29 cellular contexts compared by ENCODE assay signal in genomic region chr6:49504666-49505065, GRCh38. TPM values are rescaled to one million over a fixed set of nuclear protein-coding genes. Genes with fewer than 3 reads are reported as not detected.
"Had no signal": no experiment of that assay in that cellular context is flagged by ENCODE, and none has a peak within 500 bp of the region (broad histone marks: within the 10 kb centered on the region; RNA-seq: fewer than 3 reads in every experiment).

No MANE protein-coding gene starts in this region.

- H3K27ac ChIP-seq: neural progenitor cell, ovary, parathyroid adenoma, prostate gland, right lobe of liver, sigmoid colon, stomach, thoracic aorta, thyroid gland, tibial nerve, upper lobe of left lung, vagina had no signal

- H3K4me1 ChIP-seq: neural progenitor cell, parathyroid adenoma, prostate gland, sigmoid colon, stomach, thyroid gland, tibial nerve, upper lobe of left lung, vagina had no signal

- DNase-seq: naive thymus-derived CD8-positive, alpha-beta T cell; occipital lobe; ovary; posterior cingulate gyrus; right cardiac atrium; right lobe of liver; sigmoid colon; small intestine; stimulated activated CD4-positive, alpha-beta T cell treated with anti-CD3 and anti-CD28 coated beads, Interleukin-15, amount 100 ng/mL, for 24 hours; stimulated activated CD4-positive, alpha-beta T cell treated with anti-CD3 and anti-CD28 coated beads, Interleukin-2, amount 100 ng/mL, for 24 hours; stimulated activated CD4-positive, alpha-beta T cell treated with anti-CD3 and anti-CD28 coated beads, Interleukin-2, amount 100 ng/mL, for 48 hours; stimulated activated CD4-positive, alpha-beta T cell treated with anti-CD3 and anti-CD28 coated beads, Interleukin-4, amount 100 ng/mL, for 24 hours; stimulated activated naive B cell treated with anti-CD40 and anti-IgM and Interleukin-4, amounts not matched to agents 10 μg/mL and 1 μg/mL and 100 μg/mL, for 72 hours; stimulated activated naive CD4-positive, alpha-beta T cell treated with Interleukin-2 at 50 U/mL for 16 hours; stomach; thyroid gland; trophoblast cell; upper lobe of left lung had no signal

- H3K36me3 ChIP-seq: neural progenitor cell, ovary, prostate gland, right lobe of liver, sigmoid colon, stomach, thoracic aorta, thyroid gland, tibial nerve, upper lobe of left lung, vagina had no signal

- H3K36me3 Mint-ChIP-seq: natural killer cell treated with Interleukin-12 subunit alpha and Interleukin-12 subunit beta and Interleukin-15 and Interleukin-18, amount 100 ng/mL, for 72 hours; neural progenitor cell; stimulated activated effector memory CD8-positive, alpha-beta T cell treated with anti-CD3 and anti-CD28 coated beads, Interleukin-12 subunit alpha, Interleukin-12 subunit beta, amount 100 ng/mL, for 72 hours; stimulated activated naive B cell treated with anti-CD40 and anti-IgM and Interleukin-4, amounts not matched to agents 10 μg/mL and 1 μg/mL and 100 μg/mL, for 72 hours had no signal

- H3K4me3 ChIP-seq: neural progenitor cell, ovary, prostate gland, right lobe of liver, sigmoid colon, stomach, thoracic aorta, thyroid gland, tibial nerve, upper lobe of left lung, vagina had no signal

- H3K9me3 Mint-ChIP-seq: natural killer cell treated with Interleukin-12 subunit alpha and Interleukin-12 subunit beta and Interleukin-15 and Interleukin-18, amount 100 ng/mL, for 72 hours; stimulated activated effector memory CD8-positive, alpha-beta T cell treated with anti-CD3 and anti-CD28 coated beads, Interleukin-12 subunit alpha, Interleukin-12 subunit beta, amount 100 ng/mL, for 72 hours; stimulated activated naive B cell treated with anti-CD40 and anti-IgM and Interleukin-4, amounts not matched to agents 10 μg/mL and 1 μg/mL and 100 μg/mL, for 72 hours; stimulated activated naive CD8-positive, alpha-beta T cell treated with anti-CD3 and anti-CD28 coated beads, Interleukin-15, Interleukin-2, amounts not matched to agents 100 ng/mL and 50 ng/mL, for 24 hours had no signal

- H3K79me2 ChIP-seq: parathyroid adenoma had no signal

- H3K4me3 Mint-ChIP-seq: naive thymus-derived CD8-positive, alpha-beta T cell; natural killer cell treated with Interleukin-12 subunit alpha and Interleukin-12 subunit beta and Interleukin-15 and Interleukin-18, amount 100 ng/mL, for 72 hours; neural progenitor cell; stimulated activated effector memory CD8-positive, alpha-beta T cell treated with anti-CD3 and anti-CD28 coated beads, Interleukin-12 subunit alpha, Interleukin-12 subunit beta, amount 100 ng/mL, for 72 hours; stimulated activated naive B cell treated with anti-CD40 and anti-IgM and Interleukin-4, amounts not matched to agents 10 μg/mL and 1 μg/mL and 100 μg/mL, for 72 hours; stimulated activated naive CD8-positive, alpha-beta T cell treated with anti-CD3 and anti-CD28 coated beads, Interleukin-15, Interleukin-2, amounts not matched to agents 100 ng/mL and 50 ng/mL, for 24 hours had no signal

- H3K9me3 ChIP-seq: ovary, prostate gland, right lobe of liver, sigmoid colon, stomach, thoracic aorta, thyroid gland, tibial nerve, upper lobe of left lung, vagina had no signal

- FAIRE-seq: small intestine, urothelium cell line had no signal

- H3K27ac Mint-ChIP-seq: naive thymus-derived CD8-positive, alpha-beta T cell; natural killer cell treated with Interleukin-12 subunit alpha and Interleukin-12 subunit beta and Interleukin-15 and Interleukin-18, amount 100 ng/mL, for 72 hours; neural progenitor cell; stimulated activated effector memory CD8-positive, alpha-beta T cell treated with anti-CD3 and anti-CD28 coated beads, Interleukin-12 subunit alpha, Interleukin-12 subunit beta, amount 100 ng/mL, for 72 hours; stimulated activated naive B cell treated with anti-CD40 and anti-IgM and Interleukin-4, amounts not matched to agents 10 μg/mL and 1 μg/mL and 100 μg/mL, for 72 hours; stimulated activated naive CD8-positive, alpha-beta T cell treated with anti-CD3 and anti-CD28 coated beads, Interleukin-15, Interleukin-2, amounts not matched to agents 100 ng/mL and 50 ng/mL, for 24 hours had no signal

- H3K9ac ChIP-seq: neural progenitor cell, parathyroid adenoma had no signal

- H3K27me3 ChIP-seq: neural progenitor cell, ovary, right lobe of liver, sigmoid colon, stomach, thyroid gland, tibial nerve, upper lobe of left lung, vagina had no signal

- H2AFZ ChIP-seq: neural progenitor cell, parathyroid adenoma had no signal

- H3K4me2 ChIP-seq: neural progenitor cell had no signal

- H3K4me1 Mint-ChIP-seq: naive thymus-derived CD8-positive, alpha-beta T cell; neural progenitor cell; stimulated activated effector memory CD8-positive, alpha-beta T cell treated with anti-CD3 and anti-CD28 coated beads, Interleukin-12 subunit alpha, Interleukin-12 subunit beta, amount 100 ng/mL, for 72 hours; stimulated activated naive B cell treated with anti-CD40 and anti-IgM and Interleukin-4, amounts not matched to agents 10 μg/mL and 1 μg/mL and 100 μg/mL, for 72 hours had no signal

RNA-seq across cellular contexts. Expression of gene GLYATL3, which starts 4.9 kb away (rescaled TPM):
- polyA plus RNA-seq: naive thymus-derived CD8-positive, alpha-beta T cell; neural cell; ovary; right cardiac atrium; small intestine; stomach had no signal

RNA-seq across cellular contexts. Expression of gene C6orf141, which starts 45.8 kb away (rescaled TPM):
- polyA plus RNA-seq: naive thymus-derived CD8-positive, alpha-beta T cell; neural cell had no signal
